ENCODE assay signal across 23 cellular contexts in genomic region chr2:219291394-219291793, GRCh38. TPM values are rescaled to one million over a fixed set of nuclear protein-coding genes. Genes with fewer than 3 reads are reported as not detected.
DNase-seq lines count a peak whose midpoint lies in the region; ATAC-seq, FAIRE-seq and TF ChIP-seq lines count a peak whose summit lies in the region.
"Had no signal": no experiment of that assay in that cellular context is flagged by ENCODE, and none has a peak within 500 bp of the region (broad histone marks: within the 10 kb centered on the region; RNA-seq: fewer than 3 reads in every experiment).

No MANE protein-coding gene starts in this region.

- H3K4me2 ChIP-seq in HepG2 (ENCODE audit: low read depth, low read length) = no peak overlapping the region
- H3K4me2 ChIP-seq: A549 had no signal

- H3K4me1 Mint-ChIP-seq in endodermal cell = no peaks in the 10 kb centered on the region

- WGBS in HepG2 (ENCODE audit: low lambda C conversion rate) = 11% methylated on average over 7 of the region's 7 CpGs
- 70% methylated on average over 2 of the region's 7 CpGs for WGBS in right lobe of liver (ENCODE audit: insufficient coverage, low coverage, low lambda C conversion rate, missing lambda C conversion rate)
- WGBS in endodermal cell (ENCODE audit: insufficient coverage in 1 of 2, insufficient read length in 1 of 2), 2 experiments = 88 to 90% methylated on average over 2 to 7 of the region's 7 CpGs

- H2AFZ ChIP-seq in HepG2 (ENCODE audit: low read length) = no peak overlapping the region

- intact Hi-C loops in HepG2 (cut with micrococcal nuclease; ENCODE audit: unreplicated experiment) (loop anchor here (10.0 kb wide), 1 partner anchor 243 kb away; no protein-coding TSS in a partner anchor), right lobe of liver (cut with DNase I) (loop anchor here in 1 of 2 donors (10.0 kb wide), 2 partner anchors 67 to 267 kb away; partner anchors contain the start of genes ANKZF1 and ATG9A), sciatic nerve (cut with DNase I) (no loop called here)

- H3K79me2 ChIP-seq in HepG2 (ENCODE audit: insufficient read depth, low read length) = no peaks in the 10 kb centered on the region

- TF ChIP-seq POLR2A in HepG2 (IDR thresholded peaks at IDR 0.05; ENCODE audit: insufficient read depth in 1 of 2, low read depth in 2 of 2, low read length in 2 of 2) = no peak
- no peak for TF ChIP-seq POLR2A in right lobe of liver (IDR thresholded peaks at IDR 0.05)

- TF ChIP-seq EP300 in HepG2 (IDR thresholded peaks at IDR 0.05; ENCODE audit: low read depth in 2 of 2, low read length in 2 of 2) (no peak), HepG2 (CRISPR knock-in tag; IDR thresholded peaks at IDR 0.05; ENCODE audit: borderline replicate concordance) (no peak)

- POLR2A ChIA-PET in HepG2 (lab: Yijun Ruan, JAX) = interaction anchor here (0.8 to 1.5 kb wide), 2 partner anchors 10 to 12 kb away, joined by 3 to 4 read pairs; partner anchors contain the start of gene DNAJB2

- H3K27ac ChIP-seq in HepG2 (ENCODE audit: extremely low read length, insufficient read depth, low read length) = no peak overlapping the region
- no peak overlapping the region for H3K27ac ChIP-seq in right lobe of liver
- no peak overlapping the region for H3K27ac ChIP-seq in coronary artery
- H3K27ac ChIP-seq in endodermal cell (ENCODE audit: low read depth, low read length) = no peak overlapping the region

- no peaks in the 10 kb centered on the region for H4K20me1 ChIP-seq in HepG2 (ENCODE audit: insufficient read depth, low read length)

- no peak for FAIRE-seq in HepG2 (lab: Jason Lieb, UNC)
- FAIRE-seq: A549, D721Med, G401.6, GM12892, HTR-8/SVneo had no signal

- H3K27me3 ChIP-seq in HepG2 (ENCODE audit: control insufficient read depth in 1 of 2, insufficient read depth in 2 of 2, low read length in 2 of 2) (peaks cover 3 to 56% of the 10 kb centered on the region in 2 experiments; a peak in 4 of 5 replicates), right lobe of liver (no peaks in the 10 kb centered on the region), endodermal cell (ENCODE audit: control insufficient read depth, insufficient read depth, low read length, poor library complexity, severe bottlenecking) (peaks cover 9% of the 10 kb centered on the region)

- H3K36me3 ChIP-seq in HepG2 (replicated peaks in 1 of 2; ENCODE audit: control insufficient read depth in 1 of 2, insufficient read depth in 2 of 2, low read length in 2 of 2) = no peaks in the 10 kb centered on the region
- no peaks in the 10 kb centered on the region for H3K36me3 ChIP-seq in right lobe of liver
- no peaks in the 10 kb centered on the region for H3K36me3 ChIP-seq in endodermal cell (ENCODE audit: control insufficient read depth, insufficient read depth, low read length)

- in situ Hi-C loops in HepG2 (cut with HindIII; ENCODE audit: extremely low pct_ligation_motif_present, low pct_unique_long_range_greater_than_20kb) = no loop called here

- peaks cover 32% of the 10 kb centered on the region for H3K27me3 Mint-ChIP-seq in endodermal cell (ENCODE audit: insufficient read depth)

- CTCF ChIA-PET in HepG2 (lab: Yijun Ruan, JAX; ENCODE audit: low intra/inter-chr PET ratio, low total read pairs) = no interaction called here

- H3K9me3 Mint-ChIP-seq in endodermal cell = no peaks in the 10 kb centered on the region
- H3K9me3 Mint-ChIP-seq: CD8-positive, alpha-beta T cell had no signal

- ATAC-seq in HepG2 = no peak
- ATAC-seq in right lobe of liver = no peak
- no peak for ATAC-seq in sciatic nerve
- ATAC-seq in GM19397 (IDR thresholded peaks at IDR 0.05; ENCODE audit: unreplicated experiment) = no peak
- ATAC-seq: A549; CD8-positive, alpha-beta T cell; HCT116 had no signal

- H3K36me3 Mint-ChIP-seq in endodermal cell (ENCODE audit: low read depth) = no peaks in the 10 kb centered on the region

- no peak for TF ChIP-seq RAD21 in HepG2 (CRISPR knock-in tag; IDR thresholded peaks at IDR 0.05)

- no peak overlapping the region for H3K9ac ChIP-seq in HepG2 (ENCODE audit: insufficient read depth, low read depth, low read length)
- no peak overlapping the region for H3K9ac ChIP-seq in endodermal cell (ENCODE audit: extremely low read depth, low read length, poor library complexity, severe bottlenecking)

- H3K4me1 ChIP-seq in HepG2 (ENCODE audit: insufficient read depth, low read length) = peaks cover 35% of the 10 kb centered on the region
- H3K4me1 ChIP-seq in right lobe of liver = peaks cover 0 to 2% (median 0%) of the 10 kb centered on the region in 4 donors
- H3K4me1 ChIP-seq in endodermal cell (ENCODE audit: control insufficient read depth, insufficient read depth, low read length) = no peaks in the 10 kb centered on the region

- no peak for TF ChIP-seq CTCF in HepG2 (CRISPR knock-in tag; IDR thresholded peaks at IDR 0.05)
- TF ChIP-seq CTCF in right lobe of liver (IDR thresholded peaks at IDR 0.05) = no peak
- no peak for TF ChIP-seq CTCF in coronary artery (IDR thresholded peaks at IDR 0.05)
- no peak for TF ChIP-seq CTCF in endodermal cell (conservative IDR thresholded peaks at IDR 0.05)

- H3K4me3 ChIP-seq in HepG2 (replicated peaks in 1 of 3; ENCODE audit: insufficient read depth in 1 of 3, low read depth in 2 of 3, low read length in 3 of 3) (no peak overlapping the region), right lobe of liver (no peak overlapping the region), coronary artery (no peak overlapping the region), endodermal cell (ENCODE audit: low read length) (no peak overlapping the region)
- H3K4me3 ChIP-seq: A549 had no signal

- H3K9me3 ChIP-seq in HepG2 (ENCODE audit: low read length) (no peaks in the 10 kb centered on the region), right lobe of liver (no peaks in the 10 kb centered on the region), endodermal cell (ENCODE audit: control insufficient read depth, low read length) (no peaks in the 10 kb centered on the region)
- H3K9me3 ChIP-seq: A549 had no signal

- no TSS peak for BruUV-seq in HepG2 (replicated peaks; lab: Mats Ljungman, UMichigan)

- H3K27ac Mint-ChIP-seq in endodermal cell = no peak overlapping the region
- H3K27ac Mint-ChIP-seq: CD8-positive, alpha-beta T cell had no signal

- H3K4me3 Mint-ChIP-seq in endodermal cell = no peak overlapping the region
- H3K4me3 Mint-ChIP-seq: CD14-positive monocyte; CD8-positive, alpha-beta T cell had no signal

- DNase-seq in HepG2 (ENCODE audit: low spot score) = no peak
- no peak for DNase-seq in right lobe of liver
- peak; percentile 70 for DNase-seq in coronary artery (ENCODE audit: low spot score)
- peak; percentile 48 for DNase-seq in sciatic nerve (ENCODE audit: low spot score)
- DNase-seq in endodermal cell = no peak
- no peak for DNase-seq in retina
- DNase-seq: CD8-positive, alpha-beta T cell; COR-L47; DMS153; DMS79 treated with DMSO at 0.1 percent for 48 hours; EL; IMR-90 had no signal

RNA-seq across cellular contexts. Expression of gene DNAJB2, which starts 12.2 kb away (rescaled TPM):
- 18.6 and 21.3 TPM in 2 replicates for total RNA-seq in HepG2 (2016; rRNA removed; fragmentation: Illumina TruSeq; extraction: Trizol)
- 11.0 and 12.3 TPM in 2 replicates for total RNA-seq in HepG2 (2016; cell fraction: cytosol; rRNA removed; fragmentation: Illumina TruSeq; extraction: Trizol; ENCODE audit: low read depth)
- total RNA-seq in HepG2 (2016; cell fraction: insoluble cytoplasmic fraction; rRNA removed; fragmentation: Illumina TruSeq; extraction: Trizol) = 17.1 and 21.1 TPM in 2 replicates
- 18.1 and 22.0 TPM in 2 replicates for total RNA-seq in HepG2 (2016; cell fraction: membrane; rRNA removed; fragmentation: Illumina TruSeq; extraction: Trizol)
- total RNA-seq in HepG2 (2016; cell fraction: nucleus; rRNA removed; fragmentation: Illumina TruSeq; extraction: Trizol) = 14.6 and 15.9 TPM in 2 replicates
- 31.1 and 55.2 TPM in 2 replicates for polyA plus RNA-seq in HepG2 (2011; rRNA removed)
- 30.3 and 35.7 TPM in 2 replicates for polyA plus RNA-seq in HepG2 (2011; cell fraction: cytosol; rRNA removed)
- polyA plus RNA-seq in HepG2 (2011; cell fraction: nucleus; rRNA removed) = 135 and 143 TPM in 2 replicates
- polyA plus RNA-seq in HepG2 (2012) = 29.8 and 56.4 TPM in 2 replicates
- 12.6 and 15.8 TPM in 2 replicates for polyA plus RNA-seq in HepG2 (2016; cell fraction: cytosol; fragmentation: Illumina TruSeq; extraction: Trizol; ENCODE audit: low read depth)
- polyA plus RNA-seq in HepG2 (2016; cell fraction: insoluble cytoplasmic fraction; fragmentation: Illumina TruSeq; extraction: Trizol; ENCODE audit: low read depth) = 26.8 and 30.7 TPM in 2 replicates
- polyA plus RNA-seq in HepG2 (2016; cell fraction: membrane; fragmentation: Illumina TruSeq; extraction: Trizol; ENCODE audit: low read depth) = 23.9 and 24.2 TPM in 2 replicates
- polyA plus RNA-seq in HepG2 (2016; cell fraction: nucleus; fragmentation: Illumina TruSeq; extraction: Trizol; ENCODE audit: insufficient read depth, low read depth) = 42.9 and 50.3 TPM in 2 replicates
- polyA minus RNA-seq in HepG2 (2011; rRNA and poly(A)+ RNA removed; ENCODE audit: low replicate concordance) = 17.7 and 40.8 TPM in 2 replicates
- 14.7 and 20.1 TPM in 2 replicates for polyA minus RNA-seq in HepG2 (2011; cell fraction: cytosol; rRNA and poly(A)+ RNA removed)
- polyA minus RNA-seq in HepG2 (2011; cell fraction: nucleus; rRNA and poly(A)+ RNA removed) = 23.2 and 30.5 TPM in 2 replicates
- 10 to 100 TPM; 32.6 to 52.1 (median 39.9) TPM for total RNA-seq in right lobe of liver
- total RNA-seq in sciatic nerve = 120 TPM
- total RNA-seq in endodermal cell = 10 to 100 TPM; 61.9 to 80.9 TPM
- 49.6 TPM for polyA plus RNA-seq in endodermal cell (2013, experiment 1 of 2)
- polyA plus RNA-seq in endodermal cell (2013, experiment 2 of 2) = 53.0 TPM

RNA-seq across cellular contexts. Expression of gene PTPRN, which starts 17.8 kb away (rescaled TPM):
- total RNA-seq in HepG2 (2016; rRNA removed; fragmentation: Illumina TruSeq; extraction: Trizol) (not detected in 2 replicates), right lobe of liver (under 1 TPM in 1 of 6 experiments, not detected in 5; 0.31 TPM), sciatic nerve (0.58 TPM), endodermal cell (1 to 10 TPM in 1 of 2 donors, under 1 TPM in 1; 0.44 to 1.1 TPM)
- total RNA-seq in HepG2 (2016; cell fraction: cytosol; rRNA removed; fragmentation: Illumina TruSeq; extraction: Trizol; ENCODE audit: low read depth) = not detected in 2 replicates
- total RNA-seq in HepG2 (2016; cell fraction: insoluble cytoplasmic fraction; rRNA removed; fragmentation: Illumina TruSeq; extraction: Trizol) = not detected in 2 replicates
- not detected in 2 replicates for total RNA-seq in HepG2 (2016; cell fraction: membrane; rRNA removed; fragmentation: Illumina TruSeq; extraction: Trizol)
- not detected in 2 replicates for total RNA-seq in HepG2 (2016; cell fraction: nucleus; rRNA removed; fragmentation: Illumina TruSeq; extraction: Trizol)
- 0.24 and 0.26 TPM in 2 replicates for polyA plus RNA-seq in HepG2 (2011; rRNA removed)
- 0.05 and 0.10 TPM in 2 replicates for polyA plus RNA-seq in HepG2 (2011; cell fraction: cytosol; rRNA removed)
- polyA plus RNA-seq in HepG2 (2011; cell fraction: nucleus; rRNA removed) = 0.08 and 0.12 TPM in 2 replicates
- 0.51 and 0.74 TPM in 2 replicates for polyA plus RNA-seq in HepG2 (2012)
- polyA plus RNA-seq in HepG2 (2016; cell fraction: cytosol; fragmentation: Illumina TruSeq; extraction: Trizol; ENCODE audit: low read depth) = not detected in 2 replicates
- polyA plus RNA-seq in HepG2 (2016; cell fraction: insoluble cytoplasmic fraction; fragmentation: Illumina TruSeq; extraction: Trizol; ENCODE audit: low read depth) = not detected in 2 replicates
- not detected in 2 replicates for polyA plus RNA-seq in HepG2 (2016; cell fraction: membrane; fragmentation: Illumina TruSeq; extraction: Trizol; ENCODE audit: low read depth)
- polyA plus RNA-seq in HepG2 (2016; cell fraction: nucleus; fragmentation: Illumina TruSeq; extraction: Trizol; ENCODE audit: insufficient read depth, low read depth) = not detected in 2 replicates
- 0.06 TPM in 1 of 2 replicates, not detected in the other for polyA minus RNA-seq in HepG2 (2011; rRNA and poly(A)+ RNA removed; ENCODE audit: low replicate concordance)
- not detected in 2 replicates for polyA minus RNA-seq in HepG2 (2011; cell fraction: cytosol; rRNA and poly(A)+ RNA removed)
- not detected in 2 replicates for polyA minus RNA-seq in HepG2 (2011; cell fraction: nucleus; rRNA and poly(A)+ RNA removed)
- 6.5 TPM for polyA plus RNA-seq in endodermal cell (2013, experiment 1 of 2)
- polyA plus RNA-seq in endodermal cell (2013, experiment 2 of 2) = 4.9 TPM
- polyA plus RNA-seq: CD14-positive monocyte had no signal

RNA-seq across cellular contexts. Expression of gene TUBA4A, which starts 37.7 kb away (rescaled TPM):
- 0.97 and 1.3 TPM in 2 replicates for total RNA-seq in HepG2 (2016; rRNA removed; fragmentation: Illumina TruSeq; extraction: Trizol)
- total RNA-seq in HepG2 (2016; cell fraction: cytosol; rRNA removed; fragmentation: Illumina TruSeq; extraction: Trizol; ENCODE audit: low read depth) = 0.10 and 0.18 TPM in 2 replicates
- total RNA-seq in HepG2 (2016; cell fraction: insoluble cytoplasmic fraction; rRNA removed; fragmentation: Illumina TruSeq; extraction: Trizol) = 1.2 and 2.1 TPM in 2 replicates
- 0.34 and 0.52 TPM in 2 replicates for total RNA-seq in HepG2 (2016; cell fraction: membrane; rRNA removed; fragmentation: Illumina TruSeq; extraction: Trizol)
- 0.78 and 0.81 TPM in 2 replicates for total RNA-seq in HepG2 (2016; cell fraction: nucleus; rRNA removed; fragmentation: Illumina TruSeq; extraction: Trizol)
- polyA plus RNA-seq in HepG2 (2011; rRNA removed) = 12.7 and 19.5 TPM in 2 replicates
- polyA plus RNA-seq in HepG2 (2011; cell fraction: cytosol; rRNA removed) = 10.0 and 11.2 TPM in 2 replicates
- polyA plus RNA-seq in HepG2 (2011; cell fraction: nucleus; rRNA removed) = 37.1 and 38.2 TPM in 2 replicates
- 15.6 and 17.6 TPM in 2 replicates for polyA plus RNA-seq in HepG2 (2012)
- 0.87 and 1.3 TPM in 2 replicates for polyA plus RNA-seq in HepG2 (2016; cell fraction: cytosol; fragmentation: Illumina TruSeq; extraction: Trizol; ENCODE audit: low read depth)
- polyA plus RNA-seq in HepG2 (2016; cell fraction: insoluble cytoplasmic fraction; fragmentation: Illumina TruSeq; extraction: Trizol; ENCODE audit: low read depth) = 2.8 TPM in 2 replicates
- 0.76 and 1.1 TPM in 2 replicates for polyA plus RNA-seq in HepG2 (2016; cell fraction: membrane; fragmentation: Illumina TruSeq; extraction: Trizol; ENCODE audit: low read depth)
- polyA plus RNA-seq in HepG2 (2016; cell fraction: nucleus; fragmentation: Illumina TruSeq; extraction: Trizol; ENCODE audit: insufficient read depth, low read depth) = 1.9 and 3.4 TPM in 2 replicates
- polyA minus RNA-seq in HepG2 (2011; rRNA and poly(A)+ RNA removed; ENCODE audit: low replicate concordance) = 6.5 and 116 TPM in 2 replicates
- polyA minus RNA-seq in HepG2 (2011; cell fraction: cytosol; rRNA and poly(A)+ RNA removed) = 1.8 and 2.1 TPM in 2 replicates
- 2.0 and 3.0 TPM in 2 replicates for polyA minus RNA-seq in HepG2 (2011; cell fraction: nucleus; rRNA and poly(A)+ RNA removed)
- total RNA-seq in right lobe of liver = 100 to 1,000 TPM in 1 of 6 experiments, 10 to 100 TPM in 5; 14.9 to 114 (median 35.6) TPM
- total RNA-seq in sciatic nerve = 12.5 TPM
- total RNA-seq in endodermal cell = 1 to 10 TPM; 4.0 to 9.5 TPM
- polyA plus RNA-seq in endodermal cell (2013, experiment 1 of 2) = 3.3 TPM
- 2.3 TPM for polyA plus RNA-seq in endodermal cell (2013, experiment 2 of 2)

RNA-seq across cellular contexts. Expression of gene TUBA4B, which starts 38.4 kb away (rescaled TPM):
- total RNA-seq in HepG2 (2016; rRNA removed; fragmentation: Illumina TruSeq; extraction: Trizol) (0.18 and 0.29 TPM in 2 replicates), right lobe of liver (1 to 10 TPM in 1 of 6 experiments, under 1 TPM in 3, not detected in 2; 0.27 to 2.0 (median 0.57) TPM), sciatic nerve (not detected), endodermal cell (not detected)
- total RNA-seq in HepG2 (2016; cell fraction: cytosol; rRNA removed; fragmentation: Illumina TruSeq; extraction: Trizol; ENCODE audit: low read depth) = 0.30 and 0.35 TPM in 2 replicates
- total RNA-seq in HepG2 (2016; cell fraction: insoluble cytoplasmic fraction; rRNA removed; fragmentation: Illumina TruSeq; extraction: Trizol) = 0.18 and 0.24 TPM in 2 replicates
- total RNA-seq in HepG2 (2016; cell fraction: membrane; rRNA removed; fragmentation: Illumina TruSeq; extraction: Trizol) = 0.34 and 0.41 TPM in 2 replicates
- total RNA-seq in HepG2 (2016; cell fraction: nucleus; rRNA removed; fragmentation: Illumina TruSeq; extraction: Trizol) = 0.28 TPM in 1 of 2 replicates, not detected in the other
- 0.18 and 0.22 TPM in 2 replicates for polyA plus RNA-seq in HepG2 (2011; rRNA removed)
- 0.32 and 0.55 TPM in 2 replicates for polyA plus RNA-seq in HepG2 (2011; cell fraction: cytosol; rRNA removed)
- 0.19 and 0.21 TPM in 2 replicates for polyA plus RNA-seq in HepG2 (2011; cell fraction: nucleus; rRNA removed)
- polyA plus RNA-seq in HepG2 (2012) = not detected in 2 replicates
- polyA plus RNA-seq in HepG2 (2016; cell fraction: cytosol; fragmentation: Illumina TruSeq; extraction: Trizol; ENCODE audit: low read depth) = 0.10 and 0.15 TPM in 2 replicates
- 0.27 and 0.32 TPM in 2 replicates for polyA plus RNA-seq in HepG2 (2016; cell fraction: insoluble cytoplasmic fraction; fragmentation: Illumina TruSeq; extraction: Trizol; ENCODE audit: low read depth)
- 0.21 and 0.30 TPM in 2 replicates for polyA plus RNA-seq in HepG2 (2016; cell fraction: membrane; fragmentation: Illumina TruSeq; extraction: Trizol; ENCODE audit: low read depth)
- polyA plus RNA-seq in HepG2 (2016; cell fraction: nucleus; fragmentation: Illumina TruSeq; extraction: Trizol; ENCODE audit: insufficient read depth, low read depth) = 0.57 TPM in 1 of 2 replicates, not detected in the other
- 0.19 TPM in 1 of 2 replicates, not detected in the other for polyA minus RNA-seq in HepG2 (2011; rRNA and poly(A)+ RNA removed; ENCODE audit: low replicate concordance)
- polyA minus RNA-seq in HepG2 (2011; cell fraction: cytosol; rRNA and poly(A)+ RNA removed) = not detected in 2 replicates
- not detected in 2 replicates for polyA minus RNA-seq in HepG2 (2011; cell fraction: nucleus; rRNA and poly(A)+ RNA removed)
- polyA plus RNA-seq in endodermal cell (2013, experiment 1 of 2) = not detected
- not detected for polyA plus RNA-seq in endodermal cell (2013, experiment 2 of 2)
- total RNA-seq: CD8-positive, alpha-beta T cell; H4; IMR-90 had no signal
- polyA plus RNA-seq: AG04450, BJ, CD14-positive monocyte, IMR-90 had no signal

RNA-seq across cellular contexts. Expression of gene RESP18, which starts 41.1 kb away (rescaled TPM):
- not detected in 2 replicates for total RNA-seq in HepG2 (2016; rRNA removed; fragmentation: Illumina TruSeq; extraction: Trizol)
- not detected in 2 replicates for total RNA-seq in HepG2 (2016; cell fraction: cytosol; rRNA removed; fragmentation: Illumina TruSeq; extraction: Trizol; ENCODE audit: low read depth)
- not detected in 2 replicates for total RNA-seq in HepG2 (2016; cell fraction: insoluble cytoplasmic fraction; rRNA removed; fragmentation: Illumina TruSeq; extraction: Trizol)
- total RNA-seq in HepG2 (2016; cell fraction: membrane; rRNA removed; fragmentation: Illumina TruSeq; extraction: Trizol) = not detected in 2 replicates
- total RNA-seq in HepG2 (2016; cell fraction: nucleus; rRNA removed; fragmentation: Illumina TruSeq; extraction: Trizol) = not detected in 2 replicates
- polyA plus RNA-seq in HepG2 (2011; rRNA removed) = not detected in 2 replicates
- not detected in 2 replicates for polyA plus RNA-seq in HepG2 (2011; cell fraction: cytosol; rRNA removed)
- polyA plus RNA-seq in HepG2 (2011; cell fraction: nucleus; rRNA removed) = not detected in 2 replicates
- not detected in 2 replicates for polyA plus RNA-seq in HepG2 (2012)
- not detected in 2 replicates for polyA plus RNA-seq in HepG2 (2016; cell fraction: cytosol; fragmentation: Illumina TruSeq; extraction: Trizol; ENCODE audit: low read depth)
- not detected in 2 replicates for polyA plus RNA-seq in HepG2 (2016; cell fraction: insoluble cytoplasmic fraction; fragmentation: Illumina TruSeq; extraction: Trizol; ENCODE audit: low read depth)
- not detected in 2 replicates for polyA plus RNA-seq in HepG2 (2016; cell fraction: membrane; fragmentation: Illumina TruSeq; extraction: Trizol; ENCODE audit: low read depth)
- polyA plus RNA-seq in HepG2 (2016; cell fraction: nucleus; fragmentation: Illumina TruSeq; extraction: Trizol; ENCODE audit: insufficient read depth, low read depth) = not detected in 2 replicates
- not detected in 2 replicates for polyA minus RNA-seq in HepG2 (2011; rRNA and poly(A)+ RNA removed; ENCODE audit: low replicate concordance)
- not detected in 2 replicates for polyA minus RNA-seq in HepG2 (2011; cell fraction: cytosol; rRNA and poly(A)+ RNA removed)
- polyA minus RNA-seq in HepG2 (2011; cell fraction: nucleus; rRNA and poly(A)+ RNA removed) = not detected in 2 replicates
- not detected for total RNA-seq in right lobe of liver
- total RNA-seq in sciatic nerve = not detected
- total RNA-seq in endodermal cell = not detected
- polyA plus RNA-seq in endodermal cell (2013, experiment 1 of 2) = not detected
- polyA plus RNA-seq in endodermal cell (2013, experiment 2 of 2) = not detected
- total RNA-seq: CD8-positive, alpha-beta T cell; H4; IMR-90 had no signal
- polyA plus RNA-seq: A549, AG04450, BJ, CD14-positive monocyte, IMR-90 had no signal

Comparison
In these comparisons a context has a peak if more than half of its experiments do, and no peak if none do; other contexts are left out.
1. DNase-seq: peak in coronary artery (single experiment) and sciatic nerve (single experiment); none in HepG2 (single experiment), right lobe of liver (0 of 3), endodermal cell (single experiment) and retina (single experiment).